ENCODE assay signal across 10 cellular contexts in genomic region chr17:45319239-45319703, GRCh38. TPM values are rescaled to one million over a fixed set of nuclear protein-coding genes. Genes with fewer than 3 reads are reported as not detected.
A peak's percentile ranks its signal among the peaks of the same experiment; 100 is the strongest.
DNase-seq lines count a peak whose midpoint lies in the region; ATAC-seq and TF ChIP-seq lines count a peak whose summit lies in the region.
"Had no signal": no experiment of that assay in that cellular context is flagged by ENCODE, and none has a peak within 500 bp of the region (broad histone marks: within the 10 kb centered on the region; RNA-seq: fewer than 3 reads in every experiment).

No MANE protein-coding gene starts in this region.

- ATAC-seq in stimulated activated effector memory CD8-positive, alpha-beta T cell treated with anti-CD3 and anti-CD28 coated beads, Interleukin-12 subunit alpha, Interleukin-12 subunit beta, amount 100 ng/mL, for 72 hours: no peak
- no peak for ATAC-seq in HG02870 (IDR thresholded peaks at IDR 0.05; ENCODE audit: unreplicated experiment)

- H3K4me3 Mint-ChIP-seq in activated CD4-positive, alpha-beta T cell treated with anti-CD3 and anti-CD28 coated beads, Interleukin-2, amount 10 ng/mL, durations not matched to agents 7 days and 5 days: no peak overlapping the region
- no peak overlapping the region for H3K4me3 Mint-ChIP-seq in activated CD4-positive, alpha-beta memory T cell treated with anti-CD3 and anti-CD28 coated beads for 36 hours
- peak overlapping the region; percentile 5 for H3K4me3 Mint-ChIP-seq in stimulated activated effector memory CD8-positive, alpha-beta T cell treated with anti-CD3 and anti-CD28 coated beads, Interleukin-12 subunit alpha, Interleukin-12 subunit beta, amount 100 ng/mL, for 72 hours

- peaks cover 16% of the 10 kb centered on the region for H3K36me3 Mint-ChIP-seq in activated CD4-positive, alpha-beta T cell treated with anti-CD3 and anti-CD28 coated beads, Interleukin-2, amount 10 ng/mL, durations not matched to agents 7 days and 5 days (ENCODE audit: low read depth)
- peaks cover 25% of the 10 kb centered on the region for H3K36me3 Mint-ChIP-seq in activated CD4-positive, alpha-beta memory T cell treated with anti-CD3 and anti-CD28 coated beads for 36 hours
- H3K36me3 Mint-ChIP-seq in stimulated activated effector memory CD8-positive, alpha-beta T cell treated with anti-CD3 and anti-CD28 coated beads, Interleukin-12 subunit alpha, Interleukin-12 subunit beta, amount 100 ng/mL, for 72 hours: peaks cover 30% of the 10 kb centered on the region

- intact Hi-C loops in activated CD4-positive, alpha-beta memory T cell treated with anti-CD3 and anti-CD28 coated beads for 36 hours (cut with micrococcal nuclease): loop anchor here (5.0 kb wide), 1 partner anchor 873 kb away; the partner anchor contains the start of gene KANSL1
- intact Hi-C loops in uterus (cut with DNase I; ENCODE audit: low total_unique reads): no loop called here

- TF ChIP-seq CTCF in hepatocyte (IDR thresholded peaks at IDR 0.05; ENCODE audit: poor library complexity): no peak
- no peak for TF ChIP-seq CTCF in uterus (IDR thresholded peaks at IDR 0.05)

- H3K4me3 ChIP-seq in hepatocyte (no peak overlapping the region), uterus (no peak overlapping the region)

- H3K27ac Mint-ChIP-seq in activated CD4-positive, alpha-beta T cell treated with anti-CD3 and anti-CD28 coated beads, Interleukin-2, amount 10 ng/mL, durations not matched to agents 7 days and 5 days: peak overlapping the region; percentile 22
- peak overlapping the region; percentile 26 for H3K27ac Mint-ChIP-seq in activated CD4-positive, alpha-beta memory T cell treated with anti-CD3 and anti-CD28 coated beads for 36 hours
- H3K27ac Mint-ChIP-seq in stimulated activated effector memory CD8-positive, alpha-beta T cell treated with anti-CD3 and anti-CD28 coated beads, Interleukin-12 subunit alpha, Interleukin-12 subunit beta, amount 100 ng/mL, for 72 hours: no peak overlapping the region

- no peaks in the 10 kb centered on the region for H3K36me3 ChIP-seq in hepatocyte (replicated peaks; ENCODE audit: insufficient read depth, low read depth)
- no peaks in the 10 kb centered on the region for H3K36me3 ChIP-seq in uterus

- H3K9me3 ChIP-seq in hepatocyte (ENCODE audit: low read depth): no peaks in the 10 kb centered on the region
- H3K9me3 ChIP-seq in uterus: no peaks in the 10 kb centered on the region

- H3K27me3 ChIP-seq in hepatocyte (no peaks in the 10 kb centered on the region), uterus (no peaks in the 10 kb centered on the region)

- POLR2A ChIA-PET in activated CD4-positive, alpha-beta T cell treated with anti-CD3 and anti-CD28 coated beads, Interleukin-2, amount 10 ng/mL, durations not matched to agents 7 days and 5 days (lab: Charles Lee): interaction anchor here (0.7 kb wide), 1 partner anchor 42 kb away, joined by 3 read pairs; no protein-coding TSS in a partner anchor
- POLR2A ChIA-PET in activated CD4-positive, alpha-beta memory T cell treated with anti-CD3 and anti-CD28 coated beads for 36 hours (lab: Charles Lee): interaction anchor here (0.6 to 8.5 kb wide), 6 partner anchors 12 to 97 kb away, joined by 3 to 74 read pairs (median 4); no protein-coding TSS in a partner anchor

- H3K4me1 Mint-ChIP-seq in activated CD4-positive, alpha-beta T cell treated with anti-CD3 and anti-CD28 coated beads, Interleukin-2, amount 10 ng/mL, durations not matched to agents 7 days and 5 days: peaks cover 56% of the 10 kb centered on the region
- H3K4me1 Mint-ChIP-seq in activated CD4-positive, alpha-beta memory T cell treated with anti-CD3 and anti-CD28 coated beads for 36 hours (ENCODE audit: low read depth): peaks cover 49% of the 10 kb centered on the region
- peaks cover 64% of the 10 kb centered on the region for H3K4me1 Mint-ChIP-seq in stimulated activated effector memory CD8-positive, alpha-beta T cell treated with anti-CD3 and anti-CD28 coated beads, Interleukin-12 subunit alpha, Interleukin-12 subunit beta, amount 100 ng/mL, for 72 hours

- H3K79me2 ChIP-seq in hepatocyte: peaks cover 19% of the 10 kb centered on the region

- H2AFZ ChIP-seq in hepatocyte: no peak overlapping the region

- H3K27me3 Mint-ChIP-seq in activated CD4-positive, alpha-beta T cell treated with anti-CD3 and anti-CD28 coated beads, Interleukin-2, amount 10 ng/mL, durations not matched to agents 7 days and 5 days: no peaks in the 10 kb centered on the region
- no peaks in the 10 kb centered on the region for H3K27me3 Mint-ChIP-seq in activated CD4-positive, alpha-beta memory T cell treated with anti-CD3 and anti-CD28 coated beads for 36 hours

- H3K4me1 ChIP-seq in hepatocyte (ENCODE audit: insufficient read depth) (peaks cover 32% of the 10 kb centered on the region), uterus (peaks cover 6 to 17% of the 10 kb centered on the region in 2 donors)

- no peaks in the 10 kb centered on the region for H3K9me2 ChIP-seq in hepatocyte (replicated peaks; ENCODE audit: insufficient read depth)

- H3K9me3 Mint-ChIP-seq in activated CD4-positive, alpha-beta T cell treated with anti-CD3 and anti-CD28 coated beads, Interleukin-2, amount 10 ng/mL, durations not matched to agents 7 days and 5 days: no peaks in the 10 kb centered on the region
- H3K9me3 Mint-ChIP-seq in activated CD4-positive, alpha-beta memory T cell treated with anti-CD3 and anti-CD28 coated beads for 36 hours: no peaks in the 10 kb centered on the region
- H3K9me3 Mint-ChIP-seq in stimulated activated effector memory CD8-positive, alpha-beta T cell treated with anti-CD3 and anti-CD28 coated beads, Interleukin-12 subunit alpha, Interleukin-12 subunit beta, amount 100 ng/mL, for 72 hours: no peaks in the 10 kb centered on the region

- WGBS in hepatocyte (ENCODE audit: low lambda C conversion rate, missing lambda C conversion rate): 61% methylated on average over 5 of the region's 5 CpGs

- H4K20me1 ChIP-seq in hepatocyte (ENCODE audit: insufficient read depth, poor library complexity, severe bottlenecking): peaks cover 7% of the 10 kb centered on the region

- H3K27ac ChIP-seq in hepatocyte (peak overlapping the region; percentile 70), uterus (no peak overlapping the region)

- CTCF ChIA-PET in activated CD4-positive, alpha-beta T cell treated with anti-CD3 and anti-CD28 coated beads, Interleukin-2, amount 10 ng/mL, durations not matched to agents 7 days and 5 days (lab: Charles Lee): interaction anchor here (1.2 to 1.6 kb wide), 4 partner anchors 8 to 17 kb away, joined by 4 to 7 read pairs (median 5); no protein-coding TSS in a partner anchor
- CTCF ChIA-PET in activated CD4-positive, alpha-beta memory T cell treated with anti-CD3 and anti-CD28 coated beads for 36 hours (lab: Charles Lee): interaction anchor here (0.6 to 4.6 kb wide), 9 partner anchors 16 to 184 kb away, joined by 3 to 26 read pairs (median 3); partner anchors contain the start of gene ACBD4

- no peak overlapping the region for H3K4me2 ChIP-seq in hepatocyte

- no peak for DNase-seq in activated CD4-positive, alpha-beta T cell treated with anti-CD3 and anti-CD28 coated beads, Interleukin-2, amount 10 ng/mL, durations not matched to agents 7 days and 5 days
- no peak for DNase-seq in activated CD4-positive, alpha-beta T cell treated with anti-CD3 and anti-CD28 coated beads for 1 hour
- DNase-seq in activated CD4-positive, alpha-beta memory T cell treated with anti-CD3 and anti-CD28 coated beads for 36 hours: peak; percentile 38
- DNase-seq in hepatocyte (ENCODE audit: low spot score) (peak; percentile 70), uterus (no peak), NCI-H526 treated with DMSO at 0.1 percent for 48 hours (lab: John Stamatoyannopoulos, UW) (no peak)
- DNase-seq in stimulated activated effector memory CD8-positive, alpha-beta T cell treated with anti-CD3 and anti-CD28 coated beads, Interleukin-12 subunit alpha, Interleukin-12 subunit beta, amount 100 ng/mL, for 72 hours (ENCODE audit: low spot score in 2 of 2): no peak
- DNase-seq: NCI-H524; stimulated activated CD4-positive, alpha-beta T cell treated with anti-CD3 and anti-CD28 coated beads, Interleukin-12 subunit alpha, Interleukin-12 subunit beta, amount 100 ng/mL, for 4 hours had no signal

- TF ChIP-seq POLR2A in uterus (IDR thresholded peaks at IDR 0.05): no peak

RNA-seq across cellular contexts. Expression of gene MAP3K14, which starts 2.5 kb away (rescaled TPM):
- total RNA-seq in activated CD4-positive, alpha-beta T cell treated with anti-CD3 and anti-CD28 coated beads, Interleukin-2, amount 10 ng/mL, durations not matched to agents 7 days and 5 days: 10 to 100 TPM; 25.8 to 26.0 TPM
- total RNA-seq in activated CD4-positive, alpha-beta memory T cell treated with anti-CD3 and anti-CD28 coated beads for 36 hours: 10 to 100 TPM; 62.9 to 65.0 TPM
- total RNA-seq in hepatocyte (2.3 and 3.0 TPM in 2 replicates), uterus (10 to 100 TPM in 1 of 4 donors, 1 to 10 TPM in 3; 1.0 to 22.1 (median 4.9) TPM)
- 3.0 TPM in 2 replicates for polyA plus RNA-seq in hepatocyte

RNA-seq across cellular contexts. Expression of gene SPATA32, which starts 57.4 kb away (rescaled TPM):
- total RNA-seq in activated CD4-positive, alpha-beta T cell treated with anti-CD3 and anti-CD28 coated beads, Interleukin-2, amount 10 ng/mL, durations not matched to agents 7 days and 5 days: under 1 TPM; 0.27 to 0.67 TPM
- total RNA-seq in activated CD4-positive, alpha-beta memory T cell treated with anti-CD3 and anti-CD28 coated beads for 36 hours: under 1 TPM in 1 of 2 experiments, not detected in 1; 0.12 TPM
- total RNA-seq in hepatocyte: not detected in 2 replicates
- polyA plus RNA-seq in hepatocyte: 0.19 and 0.31 TPM in 2 replicates
- total RNA-seq in uterus: not detected

Comparison
In these comparisons a context has a peak if more than half of its experiments do, and no peak if none do; other contexts are left out.
1. DNase-seq: peak in activated CD4-positive, alpha-beta memory T cell treated with anti-CD3 and anti-CD28 coated beads for 36 hours (single experiment) and hepatocyte (single experiment); none in activated CD4-positive, alpha-beta T cell treated with anti-CD3 and anti-CD28 coated beads, Interleukin-2, amount 10 ng/mL, durations not matched to agents 7 days and 5 days (single experiment), activated CD4-positive, alpha-beta T cell treated with anti-CD3 and anti-CD28 coated beads for 1 hour (single experiment), stimulated activated effector memory CD8-positive, alpha-beta T cell treated with anti-CD3 and anti-CD28 coated beads, Interleukin-12 subunit alpha, Interleukin-12 subunit beta, amount 100 ng/mL, for 72 hours (0 of 2), uterus (0 of 2) and NCI-H526 treated with DMSO at 0.1 percent for 48 hours (single experiment).